Comparison of ENCODE assay signal across 7 cellular contexts in genomic region chr17:5233492-5233891, GRCh38. TPM values are rescaled to one million over a fixed set of nuclear protein-coding genes. Genes with fewer than 3 reads are reported as not detected.
DNase-seq lines count a peak whose midpoint lies in the region; ATAC-seq and TF ChIP-seq lines count a peak whose summit lies in the region.
"Not testable (repeated sequence)": the region's sequence is repeated elsewhere in the genome, so short reads cannot be mapped to it uniquely, and the experiment has no call there.

No MANE protein-coding gene starts in this region.

- peaks cover 31 to 97% (median 67%) of the 10 kb centered on the region in 10 experiments for H3K4me1 ChIP-seq in BLaER1 treated with 17β-estradiol and CSF1 and Interleukin-3, amounts not matched to agents 10 nM and 100 nM

- H3K36me3 ChIP-seq in BLaER1 treated with 17β-estradiol and CSF1 and Interleukin-3, amounts not matched to agents 10 nM and 100 nM, result not testable (repeated sequence)

- not testable (repeated sequence) for DNase-seq in GM12864 (ENCODE audit: low read depth); effector memory CD8-positive, alpha-beta T cell; naive B cell

- not testable (repeated sequence) for H3K9me3 Mint-ChIP-seq in effector memory CD8-positive, alpha-beta T cell; naive B cell; stimulated activated naive CD8-positive, alpha-beta T cell treated with anti-CD3 and anti-CD28 coated beads, Interleukin-15, Interleukin-2, amounts not matched to agents 100 ng/mL and 50 ng/mL, for 24 hours

- H3K4me3 ChIP-seq in BLaER1 treated with 17β-estradiol and CSF1 and Interleukin-3, amounts not matched to agents 10 nM and 100 nM, result peak overlapping the region in 4 of 10 experiments; percentile 7 to 53 (median 40); a peak in 5 of 20 replicates
- H3K4me3 ChIP-seq in GM12864 (ENCODE audit: low read depth, low read length), result peak overlapping the region; percentile 65

- H3K9ac ChIP-seq in BLaER1 treated with 17β-estradiol and CSF1 and Interleukin-3, amounts not matched to agents 10 nM and 100 nM, result peak overlapping the region in 2 of 11 experiments; percentile 23 to 60; a peak in 1 of 22 replicates

- peaks cover 10% of the 10 kb centered on the region for H3K36me3 Mint-ChIP-seq in effector memory CD8-positive, alpha-beta T cell (ENCODE audit: insufficient read depth)
- peaks cover 20 to 35% of the 10 kb centered on the region in 2 donors for H3K36me3 Mint-ChIP-seq in naive B cell
- H3K36me3 Mint-ChIP-seq in stimulated activated naive CD8-positive, alpha-beta T cell treated with anti-CD3 and anti-CD28 coated beads, Interleukin-15, Interleukin-2, amounts not matched to agents 100 ng/mL and 50 ng/mL, for 24 hours (ENCODE audit: low read depth), result not testable (repeated sequence)

- H3K27me3 Mint-ChIP-seq in effector memory CD8-positive, alpha-beta T cell; naive B cell; stimulated activated naive CD8-positive, alpha-beta T cell treated with anti-CD3 and anti-CD28 coated beads, Interleukin-15, Interleukin-2, amounts not matched to agents 100 ng/mL and 50 ng/mL, for 24 hours: not testable (repeated sequence)

- TF ChIP-seq CTCF in GM12864 (IDR thresholded peaks at IDR 0.05; ENCODE audit: low read depth, low read length, missing control alignments); VCaP (conservative IDR thresholded peaks at IDR 0.05): not testable (repeated sequence)

- peaks cover 24 to 52% of the 10 kb centered on the region in 2 donors for H3K4me1 Mint-ChIP-seq in effector memory CD8-positive, alpha-beta T cell (ENCODE audit: low read depth in 2 of 2)
- H3K4me1 Mint-ChIP-seq in naive B cell, result peaks cover 68 to 93% (median 84%) of the 10 kb centered on the region in 3 donors
- peaks cover 65% of the 10 kb centered on the region for H3K4me1 Mint-ChIP-seq in stimulated activated naive CD8-positive, alpha-beta T cell treated with anti-CD3 and anti-CD28 coated beads, Interleukin-15, Interleukin-2, amounts not matched to agents 100 ng/mL and 50 ng/mL, for 24 hours (ENCODE audit: low read depth)

- H3K9me3 ChIP-seq in BLaER1 treated with 17β-estradiol and CSF1 and Interleukin-3, amounts not matched to agents 10 nM and 100 nM (replicated peaks in 1 of 11), result not testable (repeated sequence)

- peak overlapping the region in 5 of 11 experiments; percentile 54 to 82 (median 67); a peak in 10 of 22 replicates for H3K27ac ChIP-seq in BLaER1 treated with 17β-estradiol and CSF1 and Interleukin-3, amounts not matched to agents 10 nM and 100 nM
- H3K27ac ChIP-seq in VCaP, result peak overlapping the region; percentile 54; the same call in 1 of the 2 replicates

- H3K27ac Mint-ChIP-seq in effector memory CD8-positive, alpha-beta T cell, result peak overlapping the region; percentile 84 to 88
- peak overlapping the region; percentile 91 to 99 (median 97) for H3K27ac Mint-ChIP-seq in naive B cell
- peak overlapping the region; percentile 66 for H3K27ac Mint-ChIP-seq in stimulated activated naive CD8-positive, alpha-beta T cell treated with anti-CD3 and anti-CD28 coated beads, Interleukin-15, Interleukin-2, amounts not matched to agents 100 ng/mL and 50 ng/mL, for 24 hours

- H3K4me3 Mint-ChIP-seq in effector memory CD8-positive, alpha-beta T cell; stimulated activated naive CD8-positive, alpha-beta T cell treated with anti-CD3 and anti-CD28 coated beads, Interleukin-15, Interleukin-2, amounts not matched to agents 100 ng/mL and 50 ng/mL, for 24 hours: not testable (repeated sequence)
- peak overlapping the region; percentile 86 to 98 (median 96) for H3K4me3 Mint-ChIP-seq in naive B cell

- not testable (repeated sequence) for H3K27me3 ChIP-seq in BLaER1 treated with 17β-estradiol and CSF1 and Interleukin-3, amounts not matched to agents 10 nM and 100 nM

- peak; percentile 12 for TF ChIP-seq POLR2A in GM19099 (IDR thresholded peaks at IDR 0.05; ENCODE audit: extremely low read depth, insufficient read length, low read depth)

- ATAC-seq in effector memory CD8-positive, alpha-beta T cell (replicated peaks); naive B cell (ENCODE audit: low read depth in 2 of 2): not testable (repeated sequence)

- H4K20me1 ChIP-seq in BLaER1 treated with 17β-estradiol and CSF1 and Interleukin-3, amounts not matched to agents 10 nM and 100 nM, result not testable (repeated sequence)

- H3K4me2 ChIP-seq in BLaER1 treated with 17β-estradiol and CSF1 and Interleukin-3, amounts not matched to agents 10 nM and 100 nM, result peak overlapping the region in 7 of 11 experiments; percentile 63 to 93 (median 90); a peak in 12 of 22 replicates

RNA-seq across cellular contexts. Expression of gene SCIMP, which starts 1.2 kb away (rescaled TPM):
- 100 to 1,000 TPM in 3 of 6 donors, 10 to 100 TPM in 3; 80.4 to 181 (median 103) TPM for polyA plus RNA-seq in naive B cell (ENCODE audit: low read depth in 6 of 6)

RNA-seq across cellular contexts. Expression of gene ZNF594, which starts 41.8 kb away (rescaled TPM):
- polyA plus RNA-seq in naive B cell (ENCODE audit: low read depth in 6 of 6), result 1 to 10 TPM in 5 of 6 donors, under 1 TPM in 1; 0.82 to 4.8 (median 4.0) TPM

RNA-seq across cellular contexts. Expression of gene RABEP1, which starts 48.6 kb away (rescaled TPM):
- polyA plus RNA-seq in naive B cell (ENCODE audit: low read depth in 6 of 6), result 10 to 100 TPM; 54.6 to 90.2 (median 71.8) TPM
